Comparison of ENCODE assay signal across 9 cellular contexts in the genomic region with DNA sequence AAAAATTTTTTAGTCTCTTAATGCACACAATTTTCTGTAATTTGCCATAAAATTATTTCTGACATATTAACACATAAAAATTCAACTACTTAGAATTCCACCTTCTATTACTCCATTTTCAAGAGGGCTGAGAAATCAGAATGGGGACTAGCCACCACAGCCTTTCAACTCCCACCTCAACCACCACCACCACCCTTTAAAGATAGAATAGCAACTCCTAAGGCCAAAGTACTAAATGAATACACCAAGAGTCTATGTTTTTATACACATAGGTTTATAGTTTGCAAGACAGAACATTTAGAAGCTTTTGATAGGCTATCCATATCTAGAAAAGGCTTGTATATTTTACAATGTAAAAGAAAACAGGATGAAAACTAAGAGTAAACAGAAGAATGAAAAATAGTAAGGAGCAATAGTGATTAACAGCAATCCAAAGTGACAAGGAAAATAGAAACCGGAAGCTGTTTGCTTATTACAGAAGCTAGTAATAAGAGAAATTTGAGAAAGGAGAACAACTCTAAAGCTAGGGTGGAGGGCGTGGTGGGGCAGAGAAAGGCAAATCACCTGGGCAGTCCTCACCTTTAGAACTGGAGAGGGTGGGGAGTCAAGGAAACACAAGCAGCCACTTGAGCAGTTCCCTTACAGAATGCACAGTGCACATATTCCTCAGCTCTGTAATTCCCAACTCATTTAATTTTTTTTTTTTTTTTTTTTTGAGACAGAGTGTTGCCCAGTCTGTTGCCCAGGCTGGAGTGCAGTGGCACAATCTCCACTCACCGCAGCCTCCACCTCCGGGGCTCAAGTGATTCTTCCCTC. TPM values are rescaled to one million over a fixed set of nuclear protein-coding genes. Genes with fewer than 3 reads are reported as not detected.
DNase-seq lines count a peak whose midpoint lies in the region; ATAC-seq lines count a peak whose summit lies in the region.
"Had no signal": no experiment of that assay in that cellular context is flagged by ENCODE, and none has a peak within 500 bp of the region (broad histone marks: within the 10 kb centered on the region; RNA-seq: fewer than 3 reads in every experiment).

No MANE protein-coding gene starts in this region.

- H3K27ac ChIP-seq in CD4-positive, CD25-positive, alpha-beta regulatory T cell (ENCODE audit: insufficient read depth, low read length, poor library complexity, severe bottlenecking) = no peak overlapping the region
- peak overlapping the region; percentile 12 for H3K27ac ChIP-seq in epithelial cell of prostate

- ATAC-seq in CD4-positive, CD25-positive, alpha-beta regulatory T cell (ENCODE audit: low read depth in 2 of 2) = no peak
- ATAC-seq in GM19324 (IDR thresholded peaks at IDR 0.05; ENCODE audit: low FRiP score, unreplicated experiment) = peak; percentile 58

- peak overlapping the region; percentile 52 for H3K4me3 ChIP-seq in CD4-positive, CD25-positive, alpha-beta regulatory T cell (ENCODE audit: low read depth, low read length)

- H3K36me3 Mint-ChIP-seq in CD4-positive, CD25-positive, alpha-beta regulatory T cell = peaks cover 11% of the 10 kb centered on the region

- H3K27ac Mint-ChIP-seq in CD4-positive, CD25-positive, alpha-beta regulatory T cell = peak overlapping the region in 2 of 3 donors; percentile 4 to 16

- H3K9me3 Mint-ChIP-seq in CD4-positive, CD25-positive, alpha-beta regulatory T cell = peaks cover 0 to 3% (median 0%) of the 10 kb centered on the region in 7 donors

- no peak for DNase-seq in CD4-positive, CD25-positive, alpha-beta regulatory T cell
- DNase-seq in NCI-H69 (lab: John Stamatoyannopoulos, UW) (peak; percentile 40), epithelial cell of prostate (ENCODE audit: low read depth, low spot score) (no peak), NCI-H187 treated with DMSO at 0.1 percent for 48 hours (lab: John Stamatoyannopoulos, UW) (no peak), AG08395 (ENCODE audit: low spot score) (no peak), hippocampal formation (lab: John Stamatoyannopoulos, UW) (no peak), NCI-H187 (lab: John Stamatoyannopoulos, UW) (no peak)
- DNase-seq: substantia nigra had no signal

- peaks cover 48 to 69% (median 59%) of the 10 kb centered on the region in 4 donors for H3K4me1 Mint-ChIP-seq in CD4-positive, CD25-positive, alpha-beta regulatory T cell

- peaks cover 3% of the 10 kb centered on the region for H3K36me3 ChIP-seq in CD4-positive, CD25-positive, alpha-beta regulatory T cell (ENCODE audit: control insufficient read depth, insufficient read depth, low read length)

- no peaks in the 10 kb centered on the region for H3K27me3 ChIP-seq in CD4-positive, CD25-positive, alpha-beta regulatory T cell (ENCODE audit: control insufficient read depth, insufficient read depth, low read length)

- no peaks in the 10 kb centered on the region for H3K9me3 ChIP-seq in CD4-positive, CD25-positive, alpha-beta regulatory T cell (ENCODE audit: control insufficient read depth in 2 of 2, low read length in 2 of 2)

- H3K4me3 Mint-ChIP-seq in CD4-positive, CD25-positive, alpha-beta regulatory T cell = peak overlapping the region; percentile 4 to 66 (median 17)

- no peaks in the 10 kb centered on the region for H3K27me3 Mint-ChIP-seq in CD4-positive, CD25-positive, alpha-beta regulatory T cell

- peaks cover 35% of the 10 kb centered on the region for H3K4me1 ChIP-seq in CD4-positive, CD25-positive, alpha-beta regulatory T cell (ENCODE audit: control insufficient read depth, insufficient read depth, low read length, poor library complexity, severe bottlenecking)

RNA-seq across cellular contexts. Expression of a gene that starts 27.7 kb away (rescaled TPM):
- total RNA-seq in CD4-positive, CD25-positive, alpha-beta regulatory T cell = 135 TPM
- 10 to 100 TPM; 58.5 to 84.1 (median 73.8) TPM for polyA plus RNA-seq in CD4-positive, CD25-positive, alpha-beta regulatory T cell
